8 cellular contexts compared by ENCODE assay signal in the genomic region with DNA sequence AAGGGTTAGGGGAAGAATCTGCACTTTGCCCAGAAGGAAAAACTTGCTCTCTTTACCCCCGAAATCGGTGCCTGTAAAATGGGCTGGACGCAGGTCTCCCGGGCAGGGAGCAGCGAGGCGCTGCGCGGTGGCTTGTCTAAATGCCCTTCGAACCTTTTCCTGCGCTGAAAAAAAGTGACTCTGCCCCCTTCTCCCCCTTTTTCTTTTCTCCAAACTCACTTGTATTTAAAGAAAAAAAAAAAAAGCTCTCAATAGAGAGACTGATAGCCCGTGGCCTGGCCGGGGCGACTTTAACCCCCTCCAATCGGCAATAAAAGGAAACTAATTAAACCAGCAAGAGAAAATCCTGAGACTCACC. TPM values are rescaled to one million over a fixed set of nuclear protein-coding genes. Genes with fewer than 3 reads are reported as not detected.
DNase-seq lines count a peak whose midpoint lies in the region; ATAC-seq and TF ChIP-seq lines count a peak whose summit lies in the region.

No MANE protein-coding gene starts in this region.

- TF ChIP-seq EP300 in transverse colon (IDR thresholded peaks at IDR 0.05; ENCODE audit: low read depth) = no peak

- TF ChIP-seq CTCF in transverse colon (IDR thresholded peaks at IDR 0.05) = no peak

- no peak for ATAC-seq in HG03280 (IDR thresholded peaks at IDR 0.05; ENCODE audit: unreplicated experiment)

- intact Hi-C loops in activated T-helper 1 cell treated with anti-CD3 and anti-CD28 coated beads, Interleukin-12 subunit alpha, Interleukin-12 subunit beta, Interleukin-2, Interleukin-4 antibody, amounts not matched to agents 30 ng/mL and 10 ng/mL and 1 ng/mL, durations not matched to agents 14 hours and 24 hours and 36 hours (cut with micrococcal nuclease) = loop anchor here (1.0 to 5.0 kb wide), 2 partner anchors 11 to 1674 kb away; no protein-coding TSS in a partner anchor
- intact Hi-C loops in transverse colon (cut with DNase I; ENCODE audit: low total_unique reads) = no loop called here

- H3K9me3 Mint-ChIP-seq in activated naive CD4-positive, alpha-beta T cell treated with anti-CD3 and anti-CD28 coated beads, Interleukin-2, amount 50 U/mL, for 24 hours = peaks cover 15% of the 10 kb centered on the region
- peaks cover 3% of the 10 kb centered on the region for H3K9me3 Mint-ChIP-seq in activated T-helper 1 cell treated with anti-CD3 and anti-CD28 coated beads, Interleukin-12 subunit alpha, Interleukin-12 subunit beta, Interleukin-2, Interleukin-4 antibody, amounts not matched to agents 30 ng/mL and 10 ng/mL and 1 ng/mL, durations not matched to agents 14 hours and 24 hours and 36 hours

- no peaks in the 10 kb centered on the region for H3K9me3 ChIP-seq in transverse colon

- WGBS in transverse colon (ENCODE audit: low coverage in 1 of 2), 2 donors = 4 to 17% methylated on average over 3 to 14 of the region's 14 CpGs

- H3K4me1 ChIP-seq in transverse colon = peaks cover 11 to 48% (median 31%) of the 10 kb centered on the region in 4 donors

- H3K27me3 ChIP-seq in transverse colon = peaks cover 100% of the 10 kb centered on the region

- in situ Hi-C loops in transverse colon (cut with MboI; ENCODE audit: low pct_ligation_motif_present in 1 of 4, low pct_unique_long_range_greater_than_20kb in 1 of 4, low sequenced_read_pairs in 3 of 4) = loop anchor here (25.0 kb wide), 3 partner anchors 451 to 726 kb away; no protein-coding TSS in a partner anchor

- no peak overlapping the region for H3K27ac ChIP-seq in transverse colon

- peak overlapping the region in 3 of 4 donors; percentile 4 to 47 (median 24) for H3K4me3 ChIP-seq in transverse colon

- peaks cover 25% of the 10 kb centered on the region for H3K4me1 Mint-ChIP-seq in activated naive CD4-positive, alpha-beta T cell treated with anti-CD3 and anti-CD28 coated beads, Interleukin-2, amount 50 U/mL, for 24 hours
- peaks cover 21% of the 10 kb centered on the region for H3K4me1 Mint-ChIP-seq in activated T-helper 1 cell treated with anti-CD3 and anti-CD28 coated beads, Interleukin-12 subunit alpha, Interleukin-12 subunit beta, Interleukin-2, Interleukin-4 antibody, amounts not matched to agents 30 ng/mL and 10 ng/mL and 1 ng/mL, durations not matched to agents 14 hours and 24 hours and 36 hours (ENCODE audit: low read depth)

- peaks cover 67% of the 10 kb centered on the region for H3K27me3 Mint-ChIP-seq in activated naive CD4-positive, alpha-beta T cell treated with anti-CD3 and anti-CD28 coated beads, Interleukin-2, amount 50 U/mL, for 24 hours
- H3K27me3 Mint-ChIP-seq in activated T-helper 1 cell treated with anti-CD3 and anti-CD28 coated beads, Interleukin-12 subunit alpha, Interleukin-12 subunit beta, Interleukin-2, Interleukin-4 antibody, amounts not matched to agents 30 ng/mL and 10 ng/mL and 1 ng/mL, durations not matched to agents 14 hours and 24 hours and 36 hours (ENCODE audit: insufficient read depth) = peaks cover 74% of the 10 kb centered on the region

- peak overlapping the region; percentile 23 for H3K27ac Mint-ChIP-seq in activated naive CD4-positive, alpha-beta T cell treated with anti-CD3 and anti-CD28 coated beads, Interleukin-2, amount 50 U/mL, for 24 hours
- H3K27ac Mint-ChIP-seq in activated T-helper 1 cell treated with anti-CD3 and anti-CD28 coated beads, Interleukin-12 subunit alpha, Interleukin-12 subunit beta, Interleukin-2, Interleukin-4 antibody, amounts not matched to agents 30 ng/mL and 10 ng/mL and 1 ng/mL, durations not matched to agents 14 hours and 24 hours and 36 hours = peak overlapping the region; percentile 83

- peak overlapping the region; percentile 76 for H3K4me3 Mint-ChIP-seq in activated naive CD4-positive, alpha-beta T cell treated with anti-CD3 and anti-CD28 coated beads, Interleukin-2, amount 50 U/mL, for 24 hours
- H3K4me3 Mint-ChIP-seq in activated T-helper 1 cell treated with anti-CD3 and anti-CD28 coated beads, Interleukin-12 subunit alpha, Interleukin-12 subunit beta, Interleukin-2, Interleukin-4 antibody, amounts not matched to agents 30 ng/mL and 10 ng/mL and 1 ng/mL, durations not matched to agents 14 hours and 24 hours and 36 hours = peak overlapping the region; percentile 39

- no peaks in the 10 kb centered on the region for H3K36me3 ChIP-seq in transverse colon

- H3K36me3 Mint-ChIP-seq in activated naive CD4-positive, alpha-beta T cell treated with anti-CD3 and anti-CD28 coated beads, Interleukin-2, amount 50 U/mL, for 24 hours = peaks cover 12% of the 10 kb centered on the region
- H3K36me3 Mint-ChIP-seq in activated T-helper 1 cell treated with anti-CD3 and anti-CD28 coated beads, Interleukin-12 subunit alpha, Interleukin-12 subunit beta, Interleukin-2, Interleukin-4 antibody, amounts not matched to agents 30 ng/mL and 10 ng/mL and 1 ng/mL, durations not matched to agents 14 hours and 24 hours and 36 hours (ENCODE audit: low read depth) = peaks cover 4% of the 10 kb centered on the region

- DNase-seq in activated naive CD4-positive, alpha-beta T cell treated with Interleukin-2 at 50 U/mL for 16 hours = no peak
- no peak for DNase-seq in activated T-helper 1 cell treated with anti-CD3 and anti-CD28 coated beads, Interleukin-12 subunit alpha, Interleukin-12 subunit beta, Interleukin-2, Interleukin-4 antibody, amounts not matched to agents 30 ng/mL and 10 ng/mL and 1 ng/mL, durations not matched to agents 14 hours and 24 hours and 36 hours (ENCODE audit: low spot score)
- DNase-seq in iPS-NIHi7 (ENCODE audit: extremely low spot score) (peak; percentile 10), transverse colon (no peak), NCI-H2081 treated with DMSO at 0.1 percent for 48 hours (lab: John Stamatoyannopoulos, UW) (no peak)
- DNase-seq in effector CD4-positive, alpha-beta T cell = no peak

- TF ChIP-seq POLR2A in transverse colon (IDR thresholded peaks at IDR 0.05) = no peak

RNA-seq across cellular contexts. Expression of a gene that starts 0.3 kb away (rescaled TPM):
- not detected in 2 replicates for total RNA-seq in activated T-helper 1 cell treated with anti-CD3 and anti-CD28 coated beads, Interleukin-12 subunit alpha, Interleukin-12 subunit beta, Interleukin-2, Interleukin-4 antibody, amounts not matched to agents 30 ng/mL and 10 ng/mL and 1 ng/mL, durations not matched to agents 14 hours and 24 hours and 36 hours
- total RNA-seq in transverse colon = not detected
